In genomic region chr20:24051160-24051559, GRCh38 we compare ENCODE assay signal across 15 cellular contexts.
A peak's percentile ranks its signal among the peaks of the same experiment; 100 is the strongest.
DNase-seq lines count a peak whose midpoint lies in the region; ATAC-seq lines count a peak whose summit lies in the region.
"Had no signal": no experiment of that assay in that cellular context is flagged by ENCODE, and none has a peak within 500 bp of the region (broad histone marks: within the 10 kb centered on the region; RNA-seq: fewer than 3 reads in every experiment).

No MANE protein-coding gene starts in this region.

- H3K4me3 Mint-ChIP-seq in activated naive CD8-positive, alpha-beta T cell treated with anti-CD3 and anti-CD28 coated beads, Interleukin-2, amount 10 ng/mL, durations not matched to agents 7 days and 5 days, result no peak overlapping the region
- no peak overlapping the region for H3K4me3 Mint-ChIP-seq in activated naive CD8-positive, alpha-beta T cell treated with anti-CD3 and anti-CD28 coated beads for 36 hours
- H3K4me3 Mint-ChIP-seq in activated T-helper 17 cell treated with anti-CD3 and anti-CD28 coated beads, Interleukin-2, amount 50 U/mL, for 72 hours, result no peak overlapping the region

- no peak for ATAC-seq in activated naive CD8-positive, alpha-beta T cell treated with anti-CD3 and anti-CD28 coated beads, Interleukin-2, amount 10 ng/mL, durations not matched to agents 7 days and 5 days (ENCODE audit: low read depth)
- ATAC-seq in activated T-helper 17 cell treated with anti-CD3 and anti-CD28 coated beads, Interleukin-2, amount 50 U/mL, for 72 hours (replicated peaks), result peak; percentile 54
- ATAC-seq in HG02884 (IDR thresholded peaks at IDR 0.05; ENCODE audit: unreplicated experiment), result no peak

- H3K4me1 Mint-ChIP-seq in activated naive CD8-positive, alpha-beta T cell treated with anti-CD3 and anti-CD28 coated beads, Interleukin-2, amount 10 ng/mL, durations not matched to agents 7 days and 5 days, result peaks cover 23% of the 10 kb centered on the region
- peaks cover 20% of the 10 kb centered on the region for H3K4me1 Mint-ChIP-seq in activated naive CD8-positive, alpha-beta T cell treated with anti-CD3 and anti-CD28 coated beads for 36 hours
- H3K4me1 Mint-ChIP-seq in activated T-helper 17 cell treated with anti-CD3 and anti-CD28 coated beads, Interleukin-2, amount 50 U/mL, for 72 hours, result peaks cover 13% of the 10 kb centered on the region

- POLR2A ChIA-PET in activated naive CD8-positive, alpha-beta T cell treated with anti-CD3 and anti-CD28 coated beads, Interleukin-2, amount 10 ng/mL, durations not matched to agents 7 days and 5 days (lab: Charles Lee), result no interaction called here

- peaks cover 3% of the 10 kb centered on the region for H3K36me3 Mint-ChIP-seq in activated naive CD8-positive, alpha-beta T cell treated with anti-CD3 and anti-CD28 coated beads, Interleukin-2, amount 10 ng/mL, durations not matched to agents 7 days and 5 days
- no peaks in the 10 kb centered on the region for H3K36me3 Mint-ChIP-seq in activated naive CD8-positive, alpha-beta T cell treated with anti-CD3 and anti-CD28 coated beads for 36 hours
- no peaks in the 10 kb centered on the region for H3K36me3 Mint-ChIP-seq in activated T-helper 17 cell treated with anti-CD3 and anti-CD28 coated beads, Interleukin-2, amount 50 U/mL, for 72 hours (ENCODE audit: low read depth)

- no peaks in the 10 kb centered on the region for H3K27me3 Mint-ChIP-seq in activated naive CD8-positive, alpha-beta T cell treated with anti-CD3 and anti-CD28 coated beads, Interleukin-2, amount 10 ng/mL, durations not matched to agents 7 days and 5 days
- H3K27me3 Mint-ChIP-seq in activated naive CD8-positive, alpha-beta T cell treated with anti-CD3 and anti-CD28 coated beads for 36 hours, result no peaks in the 10 kb centered on the region
- H3K27me3 Mint-ChIP-seq in activated T-helper 17 cell treated with anti-CD3 and anti-CD28 coated beads, Interleukin-2, amount 50 U/mL, for 72 hours, result no peaks in the 10 kb centered on the region

- H3K27ac Mint-ChIP-seq in activated naive CD8-positive, alpha-beta T cell treated with anti-CD3 and anti-CD28 coated beads, Interleukin-2, amount 10 ng/mL, durations not matched to agents 7 days and 5 days, result peak overlapping the region; percentile 37
- no peak overlapping the region for H3K27ac Mint-ChIP-seq in activated naive CD8-positive, alpha-beta T cell treated with anti-CD3 and anti-CD28 coated beads for 36 hours
- H3K27ac Mint-ChIP-seq in activated T-helper 17 cell treated with anti-CD3 and anti-CD28 coated beads, Interleukin-2, amount 50 U/mL, for 72 hours, result no peak overlapping the region

- no peaks in the 10 kb centered on the region for H3K9me3 Mint-ChIP-seq in activated naive CD8-positive, alpha-beta T cell treated with anti-CD3 and anti-CD28 coated beads, Interleukin-2, amount 10 ng/mL, durations not matched to agents 7 days and 5 days
- H3K9me3 Mint-ChIP-seq in activated naive CD8-positive, alpha-beta T cell treated with anti-CD3 and anti-CD28 coated beads for 36 hours, result no peaks in the 10 kb centered on the region
- no peaks in the 10 kb centered on the region for H3K9me3 Mint-ChIP-seq in activated T-helper 17 cell treated with anti-CD3 and anti-CD28 coated beads, Interleukin-2, amount 50 U/mL, for 72 hours

- DNase-seq in DMS53 (lab: John Stamatoyannopoulos, UW) (peak; percentile 15), DMS53 treated with DMSO at 0.1 percent for 48 hours (lab: John Stamatoyannopoulos, UW; ENCODE audit: unreplicated experiment) (no peak), NCI-H146 treated with DMSO at 0.1 percent for 48 hours (lab: John Stamatoyannopoulos, UW; ENCODE audit: unreplicated experiment) (no peak), NCI-H526 treated with DMSO at 0.1 percent for 48 hours (lab: John Stamatoyannopoulos, UW) (no peak)
- DNase-seq in activated naive CD8-positive, alpha-beta T cell treated with anti-CD3 and anti-CD28 coated beads, Interleukin-2, amount 10 ng/mL, durations not matched to agents 7 days and 5 days, result no peak
- no peak for DNase-seq in activated naive CD8-positive, alpha-beta T cell treated with anti-CD3 and anti-CD28 coated beads for 36 hours
- DNase-seq: COR-L47; DMS153; NCI-H1105; NCI-H187 treated with DMSO at 0.1 percent for 48 hours; NCI-H2171 treated with DMSO at 0.1 percent for 48 hours; NCI-H510A treated with DMSO at 0.1 percent for 48 hours; NK-92 treated with Interleukin-12 subunit alpha and Interleukin-12 subunit beta, amount 100 ng/mL, for 24 hours had no signal
